7 cellular contexts compared by ENCODE assay signal in the genomic region with DNA sequence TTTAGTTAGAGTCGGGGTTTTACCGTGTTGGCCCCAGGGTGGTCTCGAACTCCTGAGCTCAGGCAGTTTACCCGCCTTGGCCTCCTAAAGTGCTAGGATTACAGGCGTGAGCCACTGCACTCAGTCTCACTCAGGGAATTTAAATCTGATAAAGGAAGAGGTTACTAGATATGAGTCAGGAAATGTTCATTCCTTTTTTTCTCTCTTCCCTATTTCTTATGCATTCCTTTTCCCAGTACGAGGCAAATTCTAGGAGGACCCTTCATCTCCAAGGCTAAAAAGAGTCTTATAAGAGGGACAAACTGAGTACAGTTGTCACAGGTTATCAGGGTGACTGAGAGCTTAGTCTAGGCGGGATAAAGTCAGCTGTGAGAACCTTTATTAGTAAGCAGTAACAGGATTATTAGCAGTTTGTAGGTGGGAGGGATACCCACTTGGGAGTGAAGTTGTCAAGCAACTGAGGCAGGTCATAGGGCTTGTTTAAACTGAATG. TPM values are rescaled to one million over a fixed set of nuclear protein-coding genes. Genes with fewer than 3 reads are reported as not detected.
DNase-seq lines count a peak whose midpoint lies in the region; ATAC-seq and TF ChIP-seq lines count a peak whose summit lies in the region.

No MANE protein-coding gene starts in this region.

- TF ChIP-seq EP300 in stomach (IDR thresholded peaks at IDR 0.05): no peak

- H3K36me3 ChIP-seq in HEK293 (ENCODE audit: control insufficient read depth in 2 of 2, insufficient read depth in 1 of 2, low read length in 2 of 2) (no peaks in the 10 kb centered on the region), stomach (peaks cover 0 to 2% (median 0%) of the 10 kb centered on the region in 4 donors)

- H3K27me3 Mint-ChIP-seq in activated T-helper 17 cell treated with anti-CD3 and anti-CD28 coated beads, Interleukin-2, amount 50 U/mL, for 72 hours: no peaks in the 10 kb centered on the region
- H3K27me3 Mint-ChIP-seq in immature natural killer cell (ENCODE audit: low read depth in 3 of 3): no peaks in the 10 kb centered on the region

- intact Hi-C loops in stomach (cut with DNase I; ENCODE audit: low total_unique reads): no loop called here

- no peaks in the 10 kb centered on the region for H3K9me3 Mint-ChIP-seq in activated T-helper 17 cell treated with anti-CD3 and anti-CD28 coated beads, Interleukin-2, amount 50 U/mL, for 72 hours
- H3K9me3 Mint-ChIP-seq in immature natural killer cell: no peaks in the 10 kb centered on the region

- TF ChIP-seq CTCF in HEK293 (tag by site-specific recombination; IDR thresholded peaks at IDR 0.05): no peak
- no peak for TF ChIP-seq CTCF in stomach (IDR thresholded peaks at IDR 0.05)

- WGBS in stomach, 5 donors: 38 to 56% (median 49%) methylated on average over 7 of the region's 7 CpGs

- H3K27ac Mint-ChIP-seq in activated T-helper 17 cell treated with anti-CD3 and anti-CD28 coated beads, Interleukin-2, amount 50 U/mL, for 72 hours: peak overlapping the region; percentile 92
- H3K27ac Mint-ChIP-seq in immature natural killer cell: peak overlapping the region; percentile 78 to 95 (median 92)

- ATAC-seq in activated T-helper 17 cell treated with anti-CD3 and anti-CD28 coated beads, Interleukin-2, amount 50 U/mL, for 72 hours (replicated peaks): no peak
- ATAC-seq in GM21423 (IDR thresholded peaks at IDR 0.05; ENCODE audit: unreplicated experiment) (no peak), GM21529 (IDR thresholded peaks at IDR 0.05; ENCODE audit: unreplicated experiment) (no peak), GM21381 (IDR thresholded peaks at IDR 0.05; ENCODE audit: unreplicated experiment) (no peak)

- TF ChIP-seq POLR2A in stomach (IDR thresholded peaks at IDR 0.05): no peak

- POLR2A ChIA-PET in HEK293 (lab: Yijun Ruan, JAX): interaction anchor here (1.3 kb wide), 1 partner anchor 20 kb away, joined by 3 read pairs; no protein-coding TSS in a partner anchor

- no peaks in the 10 kb centered on the region for H3K27me3 ChIP-seq in stomach

- H3K9me3 ChIP-seq in HEK293 (ENCODE audit: control insufficient read depth, insufficient read depth, low read depth, low read length): no peaks in the 10 kb centered on the region
- no peaks in the 10 kb centered on the region for H3K9me3 ChIP-seq in stomach

- H3K27ac ChIP-seq in HEK293 (ENCODE audit: extremely low read depth, low read depth, low read length): no peak overlapping the region
- H3K27ac ChIP-seq in stomach: peak overlapping the region; percentile 16 to 81 (median 73)

- H3K4me1 ChIP-seq in HEK293 (ENCODE audit: control insufficient read depth, insufficient read depth, low read length) (peaks cover 5% of the 10 kb centered on the region; the same call in 1 of the 2 replicates), stomach (peaks cover 30 to 75% (median 51%) of the 10 kb centered on the region in 4 donors)

- CTCF ChIA-PET in HEK293 (lab: Yijun Ruan, JAX): interaction anchor here (0.8 to 6.1 kb wide), 7 partner anchors 9 to 197 kb away, joined by 3 to 42 read pairs (median 4); no protein-coding TSS in a partner anchor

- no peak overlapping the region for H3K4me3 ChIP-seq in HEK293 (ENCODE audit: low read depth, low read length)
- H3K4me3 ChIP-seq in stomach: no peak overlapping the region

- peaks cover 21% of the 10 kb centered on the region for H3K4me1 Mint-ChIP-seq in activated T-helper 17 cell treated with anti-CD3 and anti-CD28 coated beads, Interleukin-2, amount 50 U/mL, for 72 hours
- peaks cover 63 to 64% of the 10 kb centered on the region in 2 donors for H3K4me1 Mint-ChIP-seq in immature natural killer cell

- DNase-seq in immature natural killer cell (no peak), stomach (no peak)

- H3K36me3 Mint-ChIP-seq in activated T-helper 17 cell treated with anti-CD3 and anti-CD28 coated beads, Interleukin-2, amount 50 U/mL, for 72 hours (ENCODE audit: low read depth): peaks cover 41% of the 10 kb centered on the region
- H3K36me3 Mint-ChIP-seq in immature natural killer cell: peaks cover 0 to 8% (median 8%) of the 10 kb centered on the region in 3 donors

- H3K4me3 Mint-ChIP-seq in activated T-helper 17 cell treated with anti-CD3 and anti-CD28 coated beads, Interleukin-2, amount 50 U/mL, for 72 hours: peak overlapping the region; percentile 92
- peak overlapping the region in 1 of 5 donors; percentile 98 for H3K4me3 Mint-ChIP-seq in immature natural killer cell

TF ChIP-seq in HEK293, 187 proteins besides CTCF, POLR2A, EP300 and RAD21:
- TF ChIP-seq PRDM1 (tag by site-specific recombination; IDR thresholded peaks at IDR 0.05): no peak
- TF ChIP-seq TRIM28 (IDR thresholded peaks at IDR 0.05; ENCODE audit: borderline replicate concordance, low read length): 0 out of 2 replicates have a peak, but pooled peaks have one; percentile 32
- TF ChIP-seq ZFP37 (tag by site-specific recombination; IDR thresholded peaks at IDR 0.05): no peak
- no peak for TF ChIP-seq WT1 (tag by site-specific recombination; IDR thresholded peaks at IDR 0.05)

RNA-seq across cellular contexts. Expression of gene MACF1, which starts 9.1 kb away (rescaled TPM):
- total RNA-seq in activated T-helper 17 cell treated with anti-CD3 and anti-CD28 coated beads, Interleukin-2, amount 50 U/mL, for 72 hours: 100 to 1,000 TPM; 434 to 605 TPM
- 100 to 1,000 TPM in 1 of 3 donors, 10 to 100 TPM in 2; 12.7 to 152 (median 12.9) TPM for polyA plus RNA-seq in immature natural killer cell
- 100 to 1,000 TPM; 170 to 662 (median 401) TPM for total RNA-seq in stomach
- polyA plus RNA-seq in stomach: 10 to 100 TPM; 16.8 to 40.1 (median 26.8) TPM
